13 cellular contexts compared by ENCODE assay signal in genomic region chr22:39716534-39716933, GRCh38.
A peak's percentile ranks its signal among the peaks of the same experiment; 100 is the strongest.
DNase-seq lines count a peak whose midpoint lies in the region; ATAC-seq and TF ChIP-seq lines count a peak whose summit lies in the region.
"Had no signal": no experiment of that assay in that cellular context is flagged by ENCODE, and none has a peak within 500 bp of the region (broad histone marks: within the 10 kb centered on the region; RNA-seq: fewer than 3 reads in every experiment).

No MANE protein-coding gene starts in this region.

- no peaks in the 10 kb centered on the region for H3K4me1 ChIP-seq in lower lobe of right lung
- H3K4me1 ChIP-seq in spleen, result no peaks in the 10 kb centered on the region

- no peak for TF ChIP-seq POLR2A in spleen (IDR thresholded peaks at IDR 0.05)

- TF ChIP-seq CTCF in lower lobe of right lung (IDR thresholded peaks at IDR 0.05) (no peak), spleen (IDR thresholded peaks at IDR 0.05 in 8 of 11, conservative IDR thresholded peaks at IDR 0.05 in 3 of 11) (no peak)

- no peaks in the 10 kb centered on the region for H3K36me3 ChIP-seq in H7 (replicated peaks; ENCODE audit: control insufficient read depth, insufficient read depth, low read length)
- H3K36me3 ChIP-seq in lower lobe of right lung, result no peaks in the 10 kb centered on the region
- H3K36me3 ChIP-seq in spleen, result no peaks in the 10 kb centered on the region
- H3K36me3 ChIP-seq: BLaER1 treated with 17β-estradiol and CSF1 and Interleukin-3, amounts not matched to agents 10 nM and 100 nM had no signal

- no peaks in the 10 kb centered on the region for H3K9me3 ChIP-seq in lower lobe of right lung
- H3K9me3 ChIP-seq in spleen, result no peaks in the 10 kb centered on the region
- H3K9me3 ChIP-seq: BLaER1 treated with 17β-estradiol and CSF1 and Interleukin-3, amounts not matched to agents 10 nM and 100 nM had no signal

- H3K27me3 ChIP-seq in H7 (ENCODE audit: control insufficient read depth, insufficient read depth, low read length), result no peaks in the 10 kb centered on the region
- H3K27me3 ChIP-seq in lower lobe of right lung (ENCODE audit: low read depth), result peaks cover 26% of the 10 kb centered on the region
- peaks cover 0 to 20% (median 0%) of the 10 kb centered on the region in 7 donors for H3K27me3 ChIP-seq in spleen (replicated peaks in 1 of 7)
- H3K27me3 ChIP-seq: BLaER1 treated with 17β-estradiol and CSF1 and Interleukin-3, amounts not matched to agents 10 nM and 100 nM had no signal

- ATAC-seq in Right ventricle myocardium inferior, result no peak
- no peak for ATAC-seq in left cardiac atrium
- ATAC-seq in lower lobe of right lung, result no peak
- no peak for ATAC-seq in GM18520 (IDR thresholded peaks at IDR 0.05; ENCODE audit: unreplicated experiment)

- peak; percentile 9 for DNase-seq in Right ventricle myocardium inferior (ENCODE audit: missing footprints)
- DNase-seq in left cardiac atrium, result no peak
- peak; percentile 35 for DNase-seq in H7
- DNase-seq in lower lobe of right lung, result peak; percentile 34
- DNase-seq in spleen, result peak; percentile 57
- no peak for DNase-seq in superior temporal gyrus (ENCODE audit: extremely low spot score)
- DNase-seq: CD4-positive, CD25-positive, alpha-beta regulatory T cell; DMS79 treated with DMSO at 0.1 percent for 48 hours; GF-D8; HCEC 1CT had no signal

- intact Hi-C loops in Right ventricle myocardium inferior (cut with DNase I) (no loop called here), left cardiac atrium (cut with DNase I) (no loop called here), lower lobe of right lung (cut with DNase I) (no loop called here), spleen (cut with DNase I; ENCODE audit: low total_unique reads) (no loop called here)

- H3K4me3 ChIP-seq in H7 (ENCODE audit: insufficient read depth, low read depth, low read length), result no peak overlapping the region
- no peak overlapping the region for H3K4me3 ChIP-seq in lower lobe of right lung
- no peak overlapping the region for H3K4me3 ChIP-seq in spleen
- H3K4me3 ChIP-seq: BLaER1 treated with 17β-estradiol and CSF1 and Interleukin-3, amounts not matched to agents 10 nM and 100 nM had no signal

- WGBS in spleen, 5 donors, result 75 to 86% (median 83%) methylated on average over 9 to 10 of the region's 10 CpGs

- H3K27ac ChIP-seq in lower lobe of right lung, result no peak overlapping the region
- no peak overlapping the region for H3K27ac ChIP-seq in spleen
- H3K27ac ChIP-seq: BLaER1 treated with 17β-estradiol and CSF1 and Interleukin-3, amounts not matched to agents 10 nM and 100 nM; HL-60 had no signal

Comparison
In these comparisons a context has a peak if more than half of its experiments do, and no peak if none do; other contexts are left out.
1. DNase-seq: peak in Right ventricle myocardium inferior (single experiment), H7 (single experiment), lower lobe of right lung (single experiment) and spleen (single experiment); none in left cardiac atrium (single experiment) and superior temporal gyrus (single experiment).